In genomic region chr20:38985603-38986170, GRCh38 we compare ENCODE assay signal across 9 cellular contexts. TPM values are rescaled to one million over a fixed set of nuclear protein-coding genes. Genes with fewer than 3 reads are reported as not detected.
DNase-seq lines count a peak whose midpoint lies in the region; ATAC-seq and TF ChIP-seq lines count a peak whose summit lies in the region.
"Had no signal": no experiment of that assay in that cellular context is flagged by ENCODE, and none has a peak within 500 bp of the region (broad histone marks: within the 10 kb centered on the region; RNA-seq: fewer than 3 reads in every experiment).

No MANE protein-coding gene starts in this region.

- peaks cover 5 to 34% (median 26%) of the 10 kb centered on the region in 9 donors for H3K4me1 ChIP-seq in heart right ventricle
- H3K4me1 ChIP-seq in smooth muscle cell (ENCODE audit: low read depth): peaks cover 7% of the 10 kb centered on the region
- H3K4me1 ChIP-seq in thyroid gland: no peaks in the 10 kb centered on the region

- H3K4me3 ChIP-seq in heart right ventricle: no peak overlapping the region
- no peak overlapping the region for H3K4me3 ChIP-seq in smooth muscle cell
- no peak overlapping the region for H3K4me3 ChIP-seq in thyroid gland (replicated peaks in 1 of 3)

- H3K27ac ChIP-seq in heart right ventricle: peak overlapping the region; percentile 11 to 72 (median 52)
- H3K27ac ChIP-seq in smooth muscle cell (ENCODE audit: low read depth): peak overlapping the region; percentile 38
- peak overlapping the region in 1 of 3 donors; percentile 58 for H3K27ac ChIP-seq in thyroid gland

- WGBS in heart right ventricle, 2 donors: 30 to 39% methylated on average over 1 of the region's 1 CpG
- 73% methylated on average over 1 of the region's 1 CpG for WGBS in smooth muscle cell (ENCODE audit: low lambda C conversion rate)
- WGBS in thyroid gland, 2 donors: 79% methylated on average over 1 of the region's 1 CpG

- H3K36me3 ChIP-seq in heart right ventricle (peaks cover 0 to 54% (median 7%) of the 10 kb centered on the region in 9 donors), smooth muscle cell (ENCODE audit: low read depth) (no peaks in the 10 kb centered on the region), thyroid gland (peaks cover 4 to 10% of the 10 kb centered on the region in 2 donors)

- TF ChIP-seq POLR2A in thyroid gland (IDR thresholded peaks at IDR 0.05): no peak

- peak; percentile 28 to 92 (median 73) for ATAC-seq in heart right ventricle
- ATAC-seq in HG03095 (IDR thresholded peaks at IDR 0.05; ENCODE audit: unreplicated experiment): no peak
- ATAC-seq in GM18873 (IDR thresholded peaks at IDR 0.05; ENCODE audit: low FRiP score, unreplicated experiment): no peak

- peaks cover 6% of the 10 kb centered on the region for H3F3A ChIP-seq in smooth muscle cell (ENCODE audit: low read depth)

- no peak overlapping the region for H3K9ac ChIP-seq in smooth muscle cell (ENCODE audit: low read depth)

- no peaks in the 10 kb centered on the region for H3K27me3 ChIP-seq in heart right ventricle
- H3K27me3 ChIP-seq in smooth muscle cell (ENCODE audit: low read depth): no peaks in the 10 kb centered on the region
- H3K27me3 ChIP-seq in thyroid gland: no peaks in the 10 kb centered on the region

- DNase-seq in GM13976 (ENCODE audit: low spot score): peak; percentile 16
- peak; percentile 40 for DNase-seq in SW480 (ENCODE audit: low spot score)
- no peak for DNase-seq in heart right ventricle
- no peak for DNase-seq in smooth muscle cell (lab: John Stamatoyannopoulos, UW; ENCODE audit: unreplicated experiment)
- DNase-seq in COLO668 (lab: John Stamatoyannopoulos, UW; ENCODE audit: unreplicated experiment): no peak
- no peak for DNase-seq in thyroid gland
- DNase-seq: activated gamma-delta T cell treated with Interleukin-2 at 50 U/mL for 16 hours had no signal

- H4K20me1 ChIP-seq in smooth muscle cell (ENCODE audit: low read depth): peaks cover 33% of the 10 kb centered on the region

- in situ Hi-C loops in GM13976 (cut with MboI; ENCODE audit: low sequenced_read_pairs, unreplicated experiment): no loop called here

- no peaks in the 10 kb centered on the region for H3K9me3 ChIP-seq in heart right ventricle
- no peaks in the 10 kb centered on the region for H3K9me3 ChIP-seq in smooth muscle cell (replicated peaks; ENCODE audit: low read depth)
- H3K9me3 ChIP-seq in thyroid gland: no peaks in the 10 kb centered on the region

- TF ChIP-seq CTCF in GM13976 (IDR thresholded peaks at IDR 0.05; ENCODE audit: borderline replicate concordance, control extremely low read depth, extremely low read depth, insufficient read depth, missing control alignments) (no peak), heart right ventricle (IDR thresholded peaks at IDR 0.05) (no peak), smooth muscle cell (IDR thresholded peaks at IDR 0.05; ENCODE audit: borderline replicate concordance, insufficient read depth, poor library complexity, severe bottlenecking) (no peak), thyroid gland (IDR thresholded peaks at IDR 0.05) (no peak)

- H3K79me2 ChIP-seq in smooth muscle cell (ENCODE audit: low read depth): peaks cover 3% of the 10 kb centered on the region

- intact Hi-C loops in heart right ventricle (cut with DNase I): no loop called here
- intact Hi-C loops in thyroid gland (cut with DNase I): no loop called here

- H3K4me2 ChIP-seq in smooth muscle cell: peak overlapping the region; percentile 1

- H2AFZ ChIP-seq in smooth muscle cell (ENCODE audit: low read depth): no peak overlapping the region

RNA-seq across cellular contexts. Expression of gene DHX35, which starts 23.5 kb away (rescaled TPM):
- total RNA-seq in heart right ventricle (10 to 100 TPM in 7 of 10 donors, 1 to 10 TPM in 3; 8.8 to 14.3 (median 10.6) TPM), smooth muscle cell (9.5 and 10.7 TPM in 2 replicates), thyroid gland (10 to 100 TPM; 16.1 to 17.9 (median 16.4) TPM)
- polyA plus RNA-seq in heart right ventricle (1 to 10 TPM; 5.1 to 9.4 TPM), smooth muscle cell (4.1 and 4.5 TPM in 2 replicates)

RNA-seq across cellular contexts. Expression of gene FAM83D, which starts 59.5 kb away (rescaled TPM):
- total RNA-seq in heart right ventricle (1 to 10 TPM in 1 of 10 donors, under 1 TPM in 9; 0.12 to 2.8 (median 0.46) TPM), smooth muscle cell (4.8 and 10.7 TPM in 2 replicates), thyroid gland (1 to 10 TPM in 1 of 4 donors, under 1 TPM in 3; 0.67 to 3.4 (median 0.86) TPM)
- polyA plus RNA-seq in heart right ventricle (under 1 TPM; 0.15 to 0.67 TPM), smooth muscle cell (3.4 and 5.7 TPM in 2 replicates)

Comparison
In these comparisons a context has a peak if more than half of its experiments do, and no peak if none do; other contexts are left out.
1. DNase-seq: peak in GM13976 (single experiment) and SW480 (single experiment); none in heart right ventricle (0 of 2), smooth muscle cell (single experiment), COLO668 (single experiment) and thyroid gland (0 of 2).
2. ATAC-seq: peak in heart right ventricle (8 of 8); none in HG03095 (single experiment) and GM18873 (single experiment).